ENCODE assay signal across 27 cellular contexts in the genomic region with DNA sequence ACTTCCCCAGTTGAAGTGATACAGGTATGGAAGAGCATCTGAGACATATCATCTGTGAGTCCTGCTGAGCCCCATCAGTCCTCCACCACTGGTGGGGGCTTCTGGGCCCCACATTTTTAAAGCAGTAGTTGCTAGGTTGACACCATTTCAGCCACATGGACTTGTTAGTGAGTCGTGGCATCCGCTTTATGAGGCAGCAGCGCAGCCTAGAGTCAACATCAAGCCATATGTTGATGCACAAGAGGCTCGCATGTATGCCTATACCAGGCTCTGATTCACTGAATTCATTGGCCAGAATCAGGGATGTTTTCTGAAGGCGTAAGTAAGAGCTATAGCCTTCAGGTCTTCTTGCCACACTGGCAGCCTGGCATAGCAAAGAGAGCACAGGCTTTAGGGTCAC. TPM values are rescaled to one million over a fixed set of nuclear protein-coding genes. Genes with fewer than 3 reads are reported as not detected.
DNase-seq lines count a peak whose midpoint lies in the region; ATAC-seq and TF ChIP-seq lines count a peak whose summit lies in the region.
"Had no signal": no experiment of that assay in that cellular context is flagged by ENCODE, and none has a peak within 500 bp of the region (broad histone marks: within the 10 kb centered on the region; RNA-seq: fewer than 3 reads in every experiment).

No MANE protein-coding gene starts in this region.

- no peak overlapping the region for H3K27ac Mint-ChIP-seq in activated CD8-positive, alpha-beta T cell treated with anti-CD3 and anti-CD28 coated beads for 36 hours
- no peak overlapping the region for H3K27ac Mint-ChIP-seq in activated CD8-positive, alpha-beta T cell treated with anti-CD3 and anti-CD28 coated beads, Interleukin-2, amount 10 ng/mL, durations not matched to agents 7 days and 5 days
- no peak overlapping the region for H3K27ac Mint-ChIP-seq in CD8-positive, alpha-beta T cell
- H3K27ac Mint-ChIP-seq: activated CD4-positive, alpha-beta T cell treated with anti-CD3 and anti-CD28 coated beads, Interleukin-2, amount 10 ng/mL, durations not matched to agents 24 days and 14 days; activated T-cell treated with anti-CD3 and anti-CD28 coated beads, Interleukin-2, amount 50 U/mL, for 72 hours; mesothelial cell of epicardium had no signal

- no peaks in the 10 kb centered on the region for H3K79me1 ChIP-seq in trophoblast cell (ENCODE audit: low read length)

- no peak for ATAC-seq in activated CD8-positive, alpha-beta T cell treated with anti-CD3 and anti-CD28 coated beads for 36 hours
- no peak for ATAC-seq in activated CD8-positive, alpha-beta T cell treated with anti-CD3 and anti-CD28 coated beads, Interleukin-2, amount 10 ng/mL, durations not matched to agents 7 days and 5 days
- ATAC-seq in CD8-positive, alpha-beta T cell = no peak
- ATAC-seq: activated T-cell treated with anti-CD3 and anti-CD28 coated beads, Interleukin-2, amount 50 U/mL, for 72 hours; heart right ventricle; Panc1 had no signal

- no peaks in the 10 kb centered on the region for H3K4me1 ChIP-seq in HEK293 (ENCODE audit: control insufficient read depth, insufficient read depth, low read length)
- no peaks in the 10 kb centered on the region for H3K4me1 ChIP-seq in trophoblast cell (ENCODE audit: control insufficient read depth in 1 of 2, insufficient read depth in 2 of 2, low read length in 2 of 2)
- H3K4me1 ChIP-seq in CD8-positive, alpha-beta T cell (ENCODE audit: insufficient read depth, low read length) = no peaks in the 10 kb centered on the region
- H3K4me1 ChIP-seq: sigmoid colon, stomach had no signal

- no peak overlapping the region for H3K4ac ChIP-seq in trophoblast cell (ENCODE audit: low read depth, low read length)

- WGBS in trophoblast cell (ENCODE audit: extremely low coverage, insufficient coverage, insufficient read length) = no CpG with 5 or more reads among the region's 5 CpGs

- no peak overlapping the region for H4K91ac ChIP-seq in trophoblast cell (ENCODE audit: low read depth, low read length)

- H3K4me1 Mint-ChIP-seq in activated CD8-positive, alpha-beta T cell treated with anti-CD3 and anti-CD28 coated beads for 36 hours (ENCODE audit: low read depth) = no peaks in the 10 kb centered on the region
- H3K4me1 Mint-ChIP-seq in activated CD8-positive, alpha-beta T cell treated with anti-CD3 and anti-CD28 coated beads, Interleukin-2, amount 10 ng/mL, durations not matched to agents 7 days and 5 days (ENCODE audit: low read depth) = no peaks in the 10 kb centered on the region
- no peaks in the 10 kb centered on the region for H3K4me1 Mint-ChIP-seq in CD8-positive, alpha-beta T cell (ENCODE audit: low read depth)
- H3K4me1 Mint-ChIP-seq: activated CD4-positive, alpha-beta T cell treated with anti-CD3 and anti-CD28 coated beads, Interleukin-2, amount 10 ng/mL, durations not matched to agents 24 days and 14 days; CD8-positive, alpha-beta memory T cell; central memory CD8-positive, alpha-beta T cell; mesothelial cell of epicardium had no signal

- H3K79me2 ChIP-seq in trophoblast cell (ENCODE audit: control insufficient read depth, insufficient read depth, low read length, poor library complexity) = no peaks in the 10 kb centered on the region

- H3K27me3 Mint-ChIP-seq in activated CD8-positive, alpha-beta T cell treated with anti-CD3 and anti-CD28 coated beads for 36 hours = no peaks in the 10 kb centered on the region
- H3K27me3 Mint-ChIP-seq in activated CD8-positive, alpha-beta T cell treated with anti-CD3 and anti-CD28 coated beads, Interleukin-2, amount 10 ng/mL, durations not matched to agents 7 days and 5 days (ENCODE audit: low read depth) = no peaks in the 10 kb centered on the region
- no peaks in the 10 kb centered on the region for H3K27me3 Mint-ChIP-seq in CD8-positive, alpha-beta T cell (ENCODE audit: low read depth)
- H3K27me3 Mint-ChIP-seq: activated CD4-positive, alpha-beta T cell treated with anti-CD3 and anti-CD28 coated beads, Interleukin-2, amount 10 ng/mL, durations not matched to agents 24 days and 14 days; CD8-positive, alpha-beta memory T cell; central memory CD8-positive, alpha-beta T cell had no signal

- CTCF ChIA-PET in activated CD8-positive, alpha-beta T cell treated with anti-CD3 and anti-CD28 coated beads for 36 hours (lab: Charles Lee) = interaction anchor here (5.9 kb wide), 1 partner anchor 23 kb away, joined by 29 read pairs; no protein-coding TSS in a partner anchor
- CTCF ChIA-PET in activated CD8-positive, alpha-beta T cell treated with anti-CD3 and anti-CD28 coated beads, Interleukin-2, amount 10 ng/mL, durations not matched to agents 7 days and 5 days (lab: Charles Lee) = interaction anchor here (1.6 kb wide), 1 partner anchor 22 kb away, joined by 6 read pairs; no protein-coding TSS in a partner anchor
- CTCF ChIA-PET in HEK293 (lab: Yijun Ruan, JAX) = no interaction called here
- CTCF ChIA-PET in CD8-positive, alpha-beta T cell (lab: Charles Lee) = interaction anchor here (1.5 kb wide), 1 partner anchor 20 kb away, joined by 4 read pairs; no protein-coding TSS in a partner anchor

- H3K18ac ChIP-seq in trophoblast cell (ENCODE audit: low read length) = no peak overlapping the region

- H3K9ac ChIP-seq in trophoblast cell (ENCODE audit: low read length) = peak overlapping the region; percentile 40

- H3K4me3 ChIP-seq in HEK293 (ENCODE audit: low read depth, low read length) (no peak overlapping the region), trophoblast cell (ENCODE audit: low read depth, low read length) (no peak overlapping the region)
- H3K4me3 ChIP-seq in CD8-positive, alpha-beta T cell (ENCODE audit: low read depth, low read length) = no peak overlapping the region
- H3K4me3 ChIP-seq: esophagus squamous epithelium, heart right ventricle, sigmoid colon, stomach had no signal

- intact Hi-C loops in activated CD8-positive, alpha-beta T cell treated with anti-CD3 and anti-CD28 coated beads for 36 hours (cut with micrococcal nuclease) = no loop called here
- intact Hi-C loops in CD8-positive, alpha-beta T cell (cut with DNase I, micrococcal nuclease) = no loop called here

- H3K23ac ChIP-seq in trophoblast cell (ENCODE audit: low read length) = no peak overlapping the region

- H2BK5ac ChIP-seq in trophoblast cell (ENCODE audit: low read depth, low read length, poor library complexity) = no peak overlapping the region

- H3K36me3 ChIP-seq in HEK293 (ENCODE audit: control insufficient read depth in 2 of 2, insufficient read depth in 1 of 2, low read length in 2 of 2) (peaks cover 63 to 82% of the 10 kb centered on the region in 2 experiments), trophoblast cell (ENCODE audit: control insufficient read depth in 1 of 2, insufficient read depth in 2 of 2, low read length in 2 of 2) (peaks cover 13 to 21% of the 10 kb centered on the region in 2 experiments)
- H3K36me3 ChIP-seq in CD8-positive, alpha-beta T cell (ENCODE audit: insufficient read depth, low read length) = peaks cover 15% of the 10 kb centered on the region
- H3K36me3 ChIP-seq: WERI-Rb-1 had no signal

- no peak overlapping the region for H4K12ac ChIP-seq in trophoblast cell (ENCODE audit: low read depth, low read length)

- H4K8ac ChIP-seq in trophoblast cell (ENCODE audit: low read depth, low read length) = no peak overlapping the region

- no peak for TF ChIP-seq CTCF in activated CD8-positive, alpha-beta T cell treated with anti-CD3 and anti-CD28 coated beads for 36 hours (IDR thresholded peaks at IDR 0.05)
- TF ChIP-seq CTCF in HEK293 (tag by site-specific recombination; IDR thresholded peaks at IDR 0.05) = no peak
- no peak for TF ChIP-seq CTCF in CD8-positive, alpha-beta T cell (IDR thresholded peaks at IDR 0.05)

- POLR2A ChIA-PET in activated CD8-positive, alpha-beta T cell treated with anti-CD3 and anti-CD28 coated beads for 36 hours (lab: Charles Lee) = no interaction called here
- POLR2A ChIA-PET in activated CD8-positive, alpha-beta T cell treated with anti-CD3 and anti-CD28 coated beads, Interleukin-2, amount 10 ng/mL, durations not matched to agents 7 days and 5 days (lab: Charles Lee) = no interaction called here
- POLR2A ChIA-PET in HEK293 (lab: Yijun Ruan, JAX) = no interaction called here
- POLR2A ChIA-PET in CD8-positive, alpha-beta T cell (lab: Charles Lee) = no interaction called here

- no peak overlapping the region for H2AFZ ChIP-seq in trophoblast cell (ENCODE audit: insufficient read depth, low read length, poor library complexity)

- H3K36me3 Mint-ChIP-seq in activated CD8-positive, alpha-beta T cell treated with anti-CD3 and anti-CD28 coated beads for 36 hours (ENCODE audit: low read depth) = peaks cover 22% of the 10 kb centered on the region
- peaks cover 34% of the 10 kb centered on the region for H3K36me3 Mint-ChIP-seq in activated CD8-positive, alpha-beta T cell treated with anti-CD3 and anti-CD28 coated beads, Interleukin-2, amount 10 ng/mL, durations not matched to agents 7 days and 5 days (ENCODE audit: low read depth)
- H3K36me3 Mint-ChIP-seq in CD8-positive, alpha-beta T cell = peaks cover 74% of the 10 kb centered on the region

- H2AK5ac ChIP-seq in trophoblast cell (ENCODE audit: low read length) = no peak overlapping the region

- no peak overlapping the region for H2BK120ac ChIP-seq in trophoblast cell (ENCODE audit: insufficient read depth, low read length, poor library complexity)

- no peak overlapping the region for H3K4me2 ChIP-seq in trophoblast cell (ENCODE audit: low read length)

- H2BK12ac ChIP-seq in trophoblast cell (ENCODE audit: low read length) = no peak overlapping the region

- no peaks in the 10 kb centered on the region for H3K9me3 Mint-ChIP-seq in activated CD8-positive, alpha-beta T cell treated with anti-CD3 and anti-CD28 coated beads for 36 hours
- H3K9me3 Mint-ChIP-seq in activated CD8-positive, alpha-beta T cell treated with anti-CD3 and anti-CD28 coated beads, Interleukin-2, amount 10 ng/mL, durations not matched to agents 7 days and 5 days (ENCODE audit: insufficient read depth) = no peaks in the 10 kb centered on the region
- no peaks in the 10 kb centered on the region for H3K9me3 Mint-ChIP-seq in CD8-positive, alpha-beta T cell
- H3K9me3 Mint-ChIP-seq: activated CD4-positive, alpha-beta T cell treated with anti-CD3 and anti-CD28 coated beads, Interleukin-2, amount 10 ng/mL, durations not matched to agents 24 days and 14 days; activated T-cell treated with anti-CD3 and anti-CD28 coated beads, Interleukin-2, amount 50 U/mL, for 72 hours; CD8-positive, alpha-beta memory T cell; central memory CD8-positive, alpha-beta T cell; mesothelial cell of epicardium had no signal

- peak; percentile 23 for DNase-seq in activated CD8-positive, alpha-beta T cell treated with anti-CD3 and anti-CD28 coated beads for 36 hours
- no peak for DNase-seq in activated CD8-positive, alpha-beta T cell treated with anti-CD3 and anti-CD28 coated beads, Interleukin-2, amount 10 ng/mL, durations not matched to agents 7 days and 5 days
- DNase-seq in amniotic epithelial cell (ENCODE audit: low read depth) (peak; percentile 11), trophoblast cell (no peak), NCI-H510A treated with DMSO at 0.1 percent for 48 hours (lab: John Stamatoyannopoulos, UW) (no peak), C1 segment of cervical spinal cord (lab: John Stamatoyannopoulos, UW) (no peak)
- no peak for DNase-seq in CD8-positive, alpha-beta T cell
- DNase-seq: activated CD4-positive, alpha-beta T cell treated with anti-CD3 and anti-CD28 coated beads, Interleukin-2, amount 10 ng/mL, durations not matched to agents 24 days and 14 days; activated T-cell treated with anti-CD3 and anti-CD28 coated beads, Interleukin-2, amount 50 U/mL, for 72 hours; CD8-positive, alpha-beta memory T cell; DMS53; esophagus squamous epithelium; heart right ventricle; KBM-7; NCI-H1417 treated with DMSO at 0.1 percent for 48 hours; NCI-H2029 treated with DMSO at 0.1 percent for 48 hours; NCI-H526 treated with DMSO at 0.1 percent for 48 hours; SHP77; sigmoid colon; stimulated activated CD4-positive, alpha-beta T cell treated with anti-CD3 and anti-CD28 coated beads, Interleukin-4, amount 100 ng/mL, for 1 hour; stomach; T1000; WERI-Rb-1 had no signal

- no peaks in the 10 kb centered on the region for H3K27me3 ChIP-seq in trophoblast cell (ENCODE audit: insufficient read depth, low read length)
- no peaks in the 10 kb centered on the region for H3K27me3 ChIP-seq in CD8-positive, alpha-beta T cell (ENCODE audit: insufficient read depth, low read length)
- H3K27me3 ChIP-seq: esophagus squamous epithelium, heart right ventricle, sigmoid colon, stomach had no signal

- no peak overlapping the region for H3K14ac ChIP-seq in trophoblast cell (ENCODE audit: low read length)

- no peak overlapping the region for H3K4me3 Mint-ChIP-seq in activated CD8-positive, alpha-beta T cell treated with anti-CD3 and anti-CD28 coated beads for 36 hours
- no peak overlapping the region for H3K4me3 Mint-ChIP-seq in activated CD8-positive, alpha-beta T cell treated with anti-CD3 and anti-CD28 coated beads, Interleukin-2, amount 10 ng/mL, durations not matched to agents 7 days and 5 days
- H3K4me3 Mint-ChIP-seq in CD8-positive, alpha-beta T cell = no peak overlapping the region
- H3K4me3 Mint-ChIP-seq: activated CD4-positive, alpha-beta T cell treated with anti-CD3 and anti-CD28 coated beads, Interleukin-2, amount 10 ng/mL, durations not matched to agents 24 days and 14 days; activated T-cell treated with anti-CD3 and anti-CD28 coated beads, Interleukin-2, amount 50 U/mL, for 72 hours; CD8-positive, alpha-beta memory T cell; central memory CD8-positive, alpha-beta T cell; mesothelial cell of epicardium had no signal

- H3K27ac ChIP-seq in HEK293 (ENCODE audit: extremely low read depth, low read depth, low read length) (no peak overlapping the region), trophoblast cell (ENCODE audit: low read depth, low read length) (no peak overlapping the region)
- no peak overlapping the region for H3K27ac ChIP-seq in CD8-positive, alpha-beta T cell (ENCODE audit: low read depth, low read length)
- H3K27ac ChIP-seq: esophagus squamous epithelium, heart right ventricle, sigmoid colon, stomach, WERI-Rb-1 had no signal

- H3K9me3 ChIP-seq in HEK293 (ENCODE audit: control insufficient read depth, insufficient read depth, low read depth, low read length) (no peaks in the 10 kb centered on the region), trophoblast cell (ENCODE audit: insufficient read depth, low read depth, low read length) (no peaks in the 10 kb centered on the region)
- no peaks in the 10 kb centered on the region for H3K9me3 ChIP-seq in CD8-positive, alpha-beta T cell (ENCODE audit: low read length)
- H3K9me3 ChIP-seq: esophagus squamous epithelium, heart right ventricle, sigmoid colon, stomach had no signal

RNA-seq across cellular contexts. Expression of gene ZNF346, which starts 26.8 kb away (rescaled TPM):
- 10 to 100 TPM; 15.0 to 17.0 TPM for total RNA-seq in activated CD8-positive, alpha-beta T cell treated with anti-CD3 and anti-CD28 coated beads for 36 hours
- 10 to 100 TPM; 25.1 to 29.8 TPM for total RNA-seq in activated CD8-positive, alpha-beta T cell treated with anti-CD3 and anti-CD28 coated beads, Interleukin-2, amount 10 ng/mL, durations not matched to agents 7 days and 5 days
- 8.6 TPM in 2 replicates for polyA plus RNA-seq in trophoblast cell (2013)
- total RNA-seq in CD8-positive, alpha-beta T cell = 10 to 100 TPM; 11.5 to 14.9 TPM

RNA-seq across cellular contexts. Expression of gene FGFR4, which starts 37.4 kb away (rescaled TPM):
- 1 to 10 TPM; 1.3 to 2.2 TPM for total RNA-seq in activated CD8-positive, alpha-beta T cell treated with anti-CD3 and anti-CD28 coated beads for 36 hours
- total RNA-seq in activated CD8-positive, alpha-beta T cell treated with anti-CD3 and anti-CD28 coated beads, Interleukin-2, amount 10 ng/mL, durations not matched to agents 7 days and 5 days = 1 to 10 TPM in 1 of 2 experiments, under 1 TPM in 1; 0.53 to 1.9 TPM
- polyA plus RNA-seq in trophoblast cell (2013) = 4.8 and 5.3 TPM in 2 replicates
- 1 to 10 TPM; 2.6 TPM for total RNA-seq in CD8-positive, alpha-beta T cell

RNA-seq across cellular contexts. Expression of gene UIMC1, which starts 42.7 kb away (rescaled TPM):
- 10 to 100 TPM; 54.1 to 57.0 TPM for total RNA-seq in activated CD8-positive, alpha-beta T cell treated with anti-CD3 and anti-CD28 coated beads for 36 hours
- 10 to 100 TPM; 49.4 to 53.0 TPM for total RNA-seq in activated CD8-positive, alpha-beta T cell treated with anti-CD3 and anti-CD28 coated beads, Interleukin-2, amount 10 ng/mL, durations not matched to agents 7 days and 5 days
- polyA plus RNA-seq in trophoblast cell (2013) = 12.0 TPM in 2 replicates
- 10 to 100 TPM; 48.4 to 52.8 TPM for total RNA-seq in CD8-positive, alpha-beta T cell

Comparison
In these comparisons a context has a peak if more than half of its experiments do, and no peak if none do; other contexts are left out.
1. DNase-seq: peak in activated CD8-positive, alpha-beta T cell treated with anti-CD3 and anti-CD28 coated beads for 36 hours (single experiment) and amniotic epithelial cell (single experiment); none in activated CD8-positive, alpha-beta T cell treated with anti-CD3 and anti-CD28 coated beads, Interleukin-2, amount 10 ng/mL, durations not matched to agents 7 days and 5 days (single experiment), trophoblast cell (0 of 2), CD8-positive, alpha-beta T cell (0 of 7), NCI-H510A treated with DMSO at 0.1 percent for 48 hours (single experiment) and C1 segment of cervical spinal cord (0 of 14).